Comparison of ENCODE assay signal across 7 cellular contexts in genomic region chr12:109154485-109155438, GRCh38. TPM values are rescaled to one million over a fixed set of nuclear protein-coding genes. Genes with fewer than 3 reads are reported as not detected.
A peak's percentile ranks its signal among the peaks of the same experiment; 100 is the strongest.
DNase-seq lines count a peak whose midpoint lies in the region; ATAC-seq and TF ChIP-seq lines count a peak whose summit lies in the region.

No MANE protein-coding gene starts in this region.

- H3K27ac ChIP-seq in coronary artery, result peak overlapping the region; percentile 87 to 95

- peaks cover 13% of the 10 kb centered on the region for H3K27me3 Mint-ChIP-seq in activated CD4-positive, alpha-beta T cell treated with anti-CD3 and anti-CD28 coated beads, Interleukin-2, amount 10 ng/mL, durations not matched to agents 24 days and 14 days

- peak overlapping the region; percentile 96 for H3K4me3 ChIP-seq in coronary artery

- H3K4me3 Mint-ChIP-seq in activated CD4-positive, alpha-beta T cell treated with anti-CD3 and anti-CD28 coated beads, Interleukin-2, amount 10 ng/mL, durations not matched to agents 24 days and 14 days, result peak overlapping the region; percentile 91

- H3K4me1 Mint-ChIP-seq in activated CD4-positive, alpha-beta T cell treated with anti-CD3 and anti-CD28 coated beads, Interleukin-2, amount 10 ng/mL, durations not matched to agents 24 days and 14 days, result peaks cover 17% of the 10 kb centered on the region

- peak; percentile 57 for ATAC-seq in GM18519 (IDR thresholded peaks at IDR 0.05; ENCODE audit: low FRiP score, unreplicated experiment)
- peak; percentile 81 for ATAC-seq in HG03064 (IDR thresholded peaks at IDR 0.05; ENCODE audit: low read depth, unreplicated experiment)

- no peaks in the 10 kb centered on the region for H3K36me3 Mint-ChIP-seq in activated CD4-positive, alpha-beta T cell treated with anti-CD3 and anti-CD28 coated beads, Interleukin-2, amount 10 ng/mL, durations not matched to agents 24 days and 14 days (ENCODE audit: low read depth)

- intact Hi-C loops in activated CD4-positive, alpha-beta T cell treated with anti-CD3 and anti-CD28 coated beads, Interleukin-2, amount 10 ng/mL, durations not matched to agents 24 days and 14 days (cut with micrococcal nuclease), result loop anchor here (2.0 kb wide), 1 partner anchor 56 kb away; no protein-coding TSS in a partner anchor

- peak overlapping the region; percentile 85 for H3K27ac Mint-ChIP-seq in activated CD4-positive, alpha-beta T cell treated with anti-CD3 and anti-CD28 coated beads, Interleukin-2, amount 10 ng/mL, durations not matched to agents 24 days and 14 days

- peak; percentile 71 to 86 for DNase-seq in NCI-H446 (lab: John Stamatoyannopoulos, UW)
- peak; percentile 93 for DNase-seq in activated CD4-positive, alpha-beta T cell treated with anti-CD3 and anti-CD28 coated beads, Interleukin-2, amount 10 ng/mL, durations not matched to agents 24 days and 14 days
- peak; percentile 94 for DNase-seq in coronary artery (ENCODE audit: low spot score)
- peak; percentile 95 for DNase-seq in left kidney (ENCODE audit: low read depth, low spot score)
- DNase-seq in stimulated activated CD4-positive, alpha-beta T cell treated with anti-CD3 and anti-CD28 coated beads, Interleukin-1b, Interleukin-23, amount 100 ng/mL, for 4 hours (ENCODE audit: low read depth in 2 of 2), result peak; percentile 74 to 82

- no peak for TF ChIP-seq CTCF in coronary artery (IDR thresholded peaks at IDR 0.05)

- H3K9me3 Mint-ChIP-seq in activated CD4-positive, alpha-beta T cell treated with anti-CD3 and anti-CD28 coated beads, Interleukin-2, amount 10 ng/mL, durations not matched to agents 24 days and 14 days, result no peaks in the 10 kb centered on the region

RNA-seq across cellular contexts. Expression of gene ACACB, which starts 38.4 kb away (rescaled TPM):
- 5.8 and 5.9 TPM in 2 replicates for total RNA-seq in activated CD4-positive, alpha-beta T cell treated with anti-CD3 and anti-CD28 coated beads, Interleukin-2, amount 10 ng/mL, durations not matched to agents 24 days and 14 days

RNA-seq across cellular contexts. Expression of gene UNG, which starts 57.4 kb away (rescaled TPM):
- total RNA-seq in activated CD4-positive, alpha-beta T cell treated with anti-CD3 and anti-CD28 coated beads, Interleukin-2, amount 10 ng/mL, durations not matched to agents 24 days and 14 days, result 103 and 105 TPM in 2 replicates

Comparison
In these comparisons a context has a peak if more than half of its experiments do, and no peak if none do; other contexts are left out.
1. Peak in every context shown above with its lines: DNase-seq, ATAC-seq, H3K4me3 ChIP-seq and H3K27ac ChIP-seq.